8 cellular contexts compared by ENCODE assay signal in the genomic region with DNA sequence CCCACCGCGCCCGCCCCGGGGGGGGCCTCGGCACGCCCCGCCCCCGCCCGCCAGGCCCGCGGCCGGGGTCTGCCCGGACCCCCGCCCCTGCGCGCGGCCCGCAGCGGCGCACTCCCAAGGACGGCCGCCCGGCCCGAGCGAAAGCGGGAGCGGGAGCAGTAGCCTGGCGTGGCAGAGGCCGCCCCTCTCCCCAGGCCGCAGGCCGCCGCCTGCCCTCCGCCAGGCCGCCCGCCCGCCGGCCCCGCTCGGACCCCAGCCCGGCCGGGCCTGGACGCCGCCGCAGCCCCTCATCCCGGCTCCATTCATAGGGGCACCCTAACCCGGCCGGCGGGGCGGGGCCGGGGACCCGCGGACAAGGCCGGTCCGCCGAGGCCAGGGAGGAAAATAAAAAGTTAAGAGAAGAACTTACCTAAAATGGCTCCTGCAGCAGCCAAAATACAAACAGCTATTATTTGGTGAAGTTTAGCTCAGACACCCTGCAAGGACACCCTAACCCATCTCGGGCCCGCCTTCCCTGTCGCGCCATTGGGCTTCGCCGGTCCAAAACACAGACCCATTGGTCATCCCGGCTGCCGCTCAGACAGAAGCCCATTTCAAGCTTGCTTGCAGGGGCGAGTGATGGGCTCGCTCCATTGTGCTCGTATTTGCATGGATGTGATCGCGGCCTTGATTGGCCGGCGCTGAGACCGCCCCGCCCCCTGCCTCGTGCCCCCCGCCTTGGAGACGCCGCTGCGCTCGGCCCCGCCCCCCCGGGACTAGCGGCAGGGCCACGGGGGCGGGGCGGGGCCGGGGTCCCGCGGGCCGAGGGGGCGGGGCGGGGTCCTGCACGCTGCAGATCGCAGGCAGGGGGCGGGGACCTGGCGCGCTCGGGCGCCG. TPM values are rescaled to one million over a fixed set of nuclear protein-coding genes. Genes with fewer than 3 reads are reported as not detected.
A peak's percentile ranks its signal among the peaks of the same experiment; 100 is the strongest.
DNase-seq lines count a peak whose midpoint lies in the region; ATAC-seq, FAIRE-seq and TF ChIP-seq lines count a peak whose summit lies in the region.

A gene with protein sequence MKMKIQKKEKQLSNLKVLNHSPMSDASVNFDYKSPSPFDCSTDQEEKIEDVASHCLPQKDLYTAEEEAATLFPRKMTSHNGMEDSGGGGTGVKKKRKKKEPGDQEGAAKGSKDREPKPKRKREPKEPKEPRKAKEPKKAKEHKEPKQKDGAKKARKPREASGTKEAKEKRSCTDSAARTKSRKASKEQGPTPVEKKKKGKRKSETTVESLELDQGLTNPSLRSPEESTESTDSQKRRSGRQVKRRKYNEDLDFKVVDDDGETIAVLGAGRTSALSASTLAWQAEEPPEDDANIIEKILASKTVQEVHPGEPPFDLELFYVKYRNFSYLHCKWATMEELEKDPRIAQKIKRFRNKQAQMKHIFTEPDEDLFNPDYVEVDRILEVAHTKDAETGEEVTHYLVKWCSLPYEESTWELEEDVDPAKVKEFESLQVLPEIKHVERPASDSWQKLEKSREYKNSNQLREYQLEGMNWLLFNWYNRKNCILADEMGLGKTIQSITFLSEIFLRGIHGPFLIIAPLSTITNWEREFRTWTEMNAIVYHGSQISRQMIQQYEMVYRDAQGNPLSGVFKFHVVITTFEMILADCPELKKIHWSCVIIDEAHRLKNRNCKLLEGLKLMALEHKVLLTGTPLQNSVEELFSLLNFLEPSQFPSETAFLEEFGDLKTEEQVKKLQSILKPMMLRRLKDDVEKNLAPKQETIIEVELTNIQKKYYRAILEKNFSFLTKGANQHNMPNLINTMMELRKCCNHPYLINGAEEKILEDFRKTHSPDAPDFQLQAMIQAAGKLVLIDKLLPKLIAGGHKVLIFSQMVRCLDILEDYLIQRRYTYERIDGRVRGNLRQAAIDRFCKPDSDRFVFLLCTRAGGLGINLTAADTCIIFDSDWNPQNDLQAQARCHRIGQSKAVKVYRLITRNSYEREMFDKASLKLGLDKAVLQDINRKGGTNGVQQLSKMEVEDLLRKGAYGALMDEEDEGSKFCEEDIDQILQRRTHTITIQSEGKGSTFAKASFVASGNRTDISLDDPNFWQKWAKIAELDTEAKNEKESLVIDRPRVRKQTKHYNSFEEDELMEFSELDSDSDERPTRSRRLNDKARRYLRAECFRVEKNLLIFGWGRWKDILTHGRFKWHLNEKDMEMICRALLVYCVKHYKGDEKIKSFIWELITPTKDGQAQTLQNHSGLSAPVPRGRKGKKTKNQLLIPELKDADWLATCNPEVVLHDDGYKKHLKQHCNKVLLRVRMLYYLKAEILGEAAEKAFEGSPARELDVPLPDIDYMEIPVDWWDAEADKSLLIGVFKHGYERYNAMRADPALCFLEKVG (N-terminal part only) (minus strand): TSS at position 447 of the 876 bp plus-strand sequence. CDS start 67,040 bp downstream, outside the sequence.

- POLR2A ChIA-PET in T-cell (lab: Charles Lee): interaction anchor here (0.6 to 1.1 kb wide), 6 partner anchors 37 to 1840 kb away, joined by 3 to 5 read pairs (median 4); no protein-coding TSS in a partner anchor

- H3K4me3 Mint-ChIP-seq in T-cell: peak within 1 kb of the TSS; percentile 91 to 92 (median 92)

- CTCF ChIA-PET in T-cell (lab: Charles Lee): interaction anchor here in 1 of 2 donors (1.0 to 2.6 kb wide), 3 partner anchors 10 to 75 kb away, joined by 3 to 15 read pairs (median 3); no protein-coding TSS in a partner anchor

- no peaks in the 10 kb centered on the region for H3K9me3 Mint-ChIP-seq in T-cell

- H3K9me3 ChIP-seq in adrenal gland (replicated peaks in 1 of 3): no peaks in the 10 kb centered on the region
- H3K9me3 ChIP-seq in upper lobe of right lung: no peaks in the 10 kb centered on the region

- peaks cover 48 to 52% (median 50%) of the 10 kb centered on the region in 3 donors for H3K4me1 Mint-ChIP-seq in T-cell

- peak; percentile 40; the same call in 1 of the 2 replicates for TF ChIP-seq POLR2A in GM12891 (IDR thresholded peaks at IDR 0.05; ENCODE audit: low read depth, low read length)
- peak in 1 of 2 donors; percentile 82 for TF ChIP-seq POLR2A in adrenal gland (IDR thresholded peaks at IDR 0.05)

- TF ChIP-seq CTCF in adrenal gland (IDR thresholded peaks at IDR 0.05) (no peak), upper lobe of right lung (IDR thresholded peaks at IDR 0.05) (no peak)

- H3K36me3 Mint-ChIP-seq in T-cell: no peaks in the 10 kb centered on the region

- no peaks in the 10 kb centered on the region for H3K36me3 ChIP-seq in adrenal gland (replicated peaks in 1 of 2)
- no peaks in the 10 kb centered on the region for H3K36me3 ChIP-seq in upper lobe of right lung

- H3K27me3 Mint-ChIP-seq in T-cell: no peaks in the 10 kb centered on the region

- ATAC-seq in HG02840 (IDR thresholded peaks at IDR 0.05; ENCODE audit: low FRiP score, unreplicated experiment): peak; percentile 98
- peak; percentile 94 to 96 (median 95) for ATAC-seq in T-cell (replicated peaks in 1 of 4)
- peak; percentile 99 for ATAC-seq in left cardiac atrium
- ATAC-seq in upper lobe of right lung: peak; percentile 99

- intact Hi-C loops in adrenal gland (cut with DNase I): no loop called here
- intact Hi-C loops in left cardiac atrium (cut with DNase I): loop anchor here in 1 of 2 donors (5.0 to 10.0 kb wide), 2 partner anchors 77 to 106 kb away; no protein-coding TSS in a partner anchor
- intact Hi-C loops in posterior vena cava (cut with DNase I): no loop called here
- intact Hi-C loops in upper lobe of right lung (cut with DNase I): no loop called here

- H3K27me3 ChIP-seq in adrenal gland (no peaks in the 10 kb centered on the region), upper lobe of right lung (no peaks in the 10 kb centered on the region)

- WGBS in adrenal gland, 4 donors: 0 to 2% (median 1%) methylated on average over 15 to 97 of the region's 98 CpGs

- H3K27ac ChIP-seq in adrenal gland: peak within 1 kb of the TSS; percentile 11 to 90 (median 90)
- peak within 1 kb of the TSS; percentile 82 for H3K27ac ChIP-seq in upper lobe of right lung

- H3K27ac Mint-ChIP-seq in T-cell: peak within 1 kb of the TSS; percentile 84 to 91

- DNase-seq in GM12891 (ENCODE audit: insufficient read length, low spot score) (peak; percentile 90), NCI-H1436 treated with DMSO at 0.1 percent for 48 hours (lab: John Stamatoyannopoulos, UW) (peak; percentile 95), T-cell (peak; percentile 97 to 100 (median 99)), adrenal gland (peak; percentile 99 to 100 (median 100)), left cardiac atrium (peak; percentile 100), posterior vena cava (ENCODE audit: low spot score) (peak; percentile 100), upper lobe of right lung (peak; percentile 100)

- H3K4me1 ChIP-seq in adrenal gland (replicated peaks in 1 of 2) (peaks cover 20 to 39% of the 10 kb centered on the region in 2 donors), upper lobe of right lung (peaks cover 35% of the 10 kb centered on the region)

- H3K4me3 ChIP-seq in adrenal gland (peak within 1 kb of the TSS in 3 of 4 donors; percentile 26 to 85 (median 77)), upper lobe of right lung (peak within 1 kb of the TSS; percentile 67)

- peak; percentile 99 for FAIRE-seq in GM12891 (lab: Jason Lieb, UNC)

TF ChIP-seq in GM12891, 5 proteins besides CTCF, POLR2A, EP300 and RAD21:
- peak; percentile 61; the same call in 1 of the 2 replicates for TF ChIP-seq TAF1 (IDR thresholded peaks at IDR 0.05; ENCODE audit: low read depth, low read length)
- TF ChIP-seq POU2F2 (IDR thresholded peaks at IDR 0.05; ENCODE audit: low read depth, low read length): peak; percentile 96
- no peak for TF ChIP-seq PAX5 (IDR thresholded peaks at IDR 0.05; ENCODE audit: insufficient read depth, low read length, severe bottlenecking)

RNA-seq across cellular contexts. Expression of the gene that starts here (rescaled TPM):
- 6.8 TPM for polyA plus RNA-seq in GM12891 (2012; ENCODE audit: low read depth, missing spikeins)
- total RNA-seq in T-cell (100 to 1,000 TPM in 1 of 5 donors, 10 to 100 TPM in 4; 68.4 to 105 (median 74.9) TPM), adrenal gland (10 to 100 TPM; 27.7 to 56.8 (median 41.7) TPM), left cardiac atrium (10 to 100 TPM; 35.6 to 36.5 TPM), posterior vena cava (10 to 100 TPM; 51.1 to 56.2 TPM), upper lobe of right lung (42.3 TPM)
- polyA plus RNA-seq in adrenal gland: 10 to 100 TPM in 2 of 3 donors, 1 to 10 TPM in 1; 9.2 to 48.8 (median 24.3) TPM

Comparison
In these comparisons a context has a peak if more than half of its experiments do, and no peak if none do; other contexts are left out.
1. Peak in every context shown above with its lines: DNase-seq, ATAC-seq, H3K4me3 ChIP-seq and H3K27ac ChIP-seq.